ENCODE assay signal across 1 cellular context in genomic region chr12:121096199-121096798, GRCh38.
TF ChIP-seq lines count a peak whose summit lies in the region.

No MANE protein-coding gene starts in this region.

TF ChIP-seq in HCT116, 20 proteins besides CTCF, POLR2A, EP300 and RAD21 (continued from another document):
- TF ChIP-seq REST (IDR thresholded peaks at IDR 0.05; ENCODE audit: low read depth) = no peak
- no peak for TF ChIP-seq ZFX (IDR thresholded peaks at IDR 0.05)
- no peak for TF ChIP-seq ATF3 (IDR thresholded peaks at IDR 0.05)
